In genomic region chr16:25258856-25259179, GRCh38 we compare ENCODE assay signal across 8 cellular contexts. TPM values are rescaled to one million over a fixed set of nuclear protein-coding genes. Genes with fewer than 3 reads are reported as not detected.
DNase-seq lines count a peak whose midpoint lies in the region; ATAC-seq and TF ChIP-seq lines count a peak whose summit lies in the region.

No MANE protein-coding gene starts in this region.

- no peaks in the 10 kb centered on the region for H3K9me3 ChIP-seq in HCT116 (ENCODE audit: control insufficient read depth in 1 of 2, insufficient read depth in 1 of 2, low read depth in 1 of 2, low read length in 2 of 2)

- peak overlapping the region; percentile 100 for H3K4me2 ChIP-seq in HCT116 (ENCODE audit: low read length)

- no peak for DNase-seq in HCT116 (ENCODE audit: low read depth, low spot score)
- DNase-seq in activated CD4-positive, alpha-beta T cell treated with anti-CD3 and anti-CD28 coated beads, Interleukin-2, amount 10 ng/mL, durations not matched to agents 7 days and 5 days, result peak; percentile 20
- no peak for DNase-seq in fibroblast of pulmonary artery (ENCODE audit: low read depth)
- DNase-seq in HEK293T (ENCODE audit: extremely low spot score), result no peak
- DNase-seq in AG08396 (ENCODE audit: low spot score), result no peak
- DNase-seq in SIG-M5 (lab: John Stamatoyannopoulos, UW), result no peak

- H2AFZ ChIP-seq in HCT116 (ENCODE audit: low read depth, low read length, poor library complexity, severe bottlenecking), result no peak overlapping the region

- peaks cover 46% of the 10 kb centered on the region for H3K36me3 Mint-ChIP-seq in activated CD4-positive, alpha-beta T cell treated with anti-CD3 and anti-CD28 coated beads, Interleukin-2, amount 10 ng/mL, durations not matched to agents 7 days and 5 days (ENCODE audit: low read depth)

- peaks cover 56% of the 10 kb centered on the region for H3K79me2 ChIP-seq in HCT116 (ENCODE audit: insufficient read depth, low read length)

- H3K9me3 Mint-ChIP-seq in activated CD4-positive, alpha-beta T cell treated with anti-CD3 and anti-CD28 coated beads, Interleukin-2, amount 10 ng/mL, durations not matched to agents 7 days and 5 days, result no peaks in the 10 kb centered on the region

- RAD21 ChIA-PET in HCT116 (lab: Charles Lee; ENCODE audit: low non-redundant PET in 1 of 2, low total read pairs in 2 of 2, uncharacterized antibody in 2 of 2, unreplicated experiment in 2 of 2), result no interaction called here

- H3K4me1 Mint-ChIP-seq in activated CD4-positive, alpha-beta T cell treated with anti-CD3 and anti-CD28 coated beads, Interleukin-2, amount 10 ng/mL, durations not matched to agents 7 days and 5 days, result peaks cover 59% of the 10 kb centered on the region

- H3K9me2 ChIP-seq in HCT116 (ENCODE audit: insufficient read depth), result no peaks in the 10 kb centered on the region

- H4K20me1 ChIP-seq in HCT116 (ENCODE audit: insufficient read depth), result peaks cover 3% of the 10 kb centered on the region; the same call in 1 of the 2 replicates

- no peak for TF ChIP-seq RAD21 in HCT116 (IDR thresholded peaks at IDR 0.05; ENCODE audit: low read depth)

- POLR2A ChIA-PET in HCT116 (lab: Charles Lee) (no interaction called here), HEK293T (lab: Yijun Ruan, JAX) (interaction anchor here (0.6 to 1.3 kb wide), 3 partner anchors 13 to 916 kb away, joined by 3 to 5 read pairs (median 3); no protein-coding TSS in a partner anchor)
- POLR2A ChIA-PET in activated CD4-positive, alpha-beta T cell treated with anti-CD3 and anti-CD28 coated beads, Interleukin-2, amount 10 ng/mL, durations not matched to agents 7 days and 5 days (lab: Charles Lee), result no interaction called here

- intact Hi-C loops in HCT116 (cut with micrococcal nuclease), result loop anchor here (10.0 kb wide), 1 partner anchor 204 kb away; no protein-coding TSS in a partner anchor

- H3K27me3 Mint-ChIP-seq in activated CD4-positive, alpha-beta T cell treated with anti-CD3 and anti-CD28 coated beads, Interleukin-2, amount 10 ng/mL, durations not matched to agents 7 days and 5 days, result no peaks in the 10 kb centered on the region

- H3K36me3 ChIP-seq in HCT116 (ENCODE audit: control insufficient read depth in 1 of 2, insufficient read depth in 2 of 2, low read length in 2 of 2), result peaks cover 7 to 9% of the 10 kb centered on the region in 2 experiments; a peak in 3 of 4 replicates

- peak overlapping the region; percentile 99 for H3K27ac ChIP-seq in HCT116 (ENCODE audit: low read depth, low read length)
- peak overlapping the region in 4 of 21 experiments; percentile 89 to 99 (median 94) for H3K27ac ChIP-seq in skin epidermis

- no TSS peak for BruUV-seq in HCT116 (replicated peaks; lab: Mats Ljungman, UMichigan)

- H3K4me3 ChIP-seq in HCT116 (replicated peaks in 1 of 2; ENCODE audit: low read depth in 1 of 2, low read length in 2 of 2) (peak overlapping the region; percentile 98), fibroblast of pulmonary artery (replicated peaks; ENCODE audit: low read depth, low read length) (peak overlapping the region; percentile 82), skin epidermis (peak overlapping the region in 6 of 7 experiments; percentile 63 to 87 (median 83))

- CTCF ChIA-PET in HCT116 (lab: Charles Lee) (interaction anchor here (0.7 to 0.8 kb wide), 2 partner anchors 18 to 33 kb away, joined by 4 to 7 read pairs; no protein-coding TSS in a partner anchor), HEK293T (lab: Yijun Ruan, JAX) (interaction anchor here (0.6 kb wide), 1 partner anchor 34 kb away, joined by 3 read pairs; no protein-coding TSS in a partner anchor)
- CTCF ChIA-PET in activated CD4-positive, alpha-beta T cell treated with anti-CD3 and anti-CD28 coated beads, Interleukin-2, amount 10 ng/mL, durations not matched to agents 7 days and 5 days (lab: Charles Lee), result interaction anchor here (1.4 kb wide), 1 partner anchor 25 kb away, joined by 4 read pairs; no protein-coding TSS in a partner anchor

- peaks cover 11 to 25% of the 10 kb centered on the region in 2 experiments; a peak in 3 of 4 replicates for H3K4me1 ChIP-seq in HCT116 (ENCODE audit: control insufficient read depth in 1 of 2, insufficient read depth in 2 of 2, low read length in 2 of 2)

- no peak for TF ChIP-seq POLR2A in HCT116 (IDR thresholded peaks at IDR 0.05; ENCODE audit: borderline replicate concordance, extremely low read depth, insufficient read depth, insufficient read length)

- no peak for ATAC-seq in HCT116
- ATAC-seq in GM21390 (IDR thresholded peaks at IDR 0.05; ENCODE audit: unreplicated experiment), result no peak

- TF ChIP-seq CTCF in HCT116 (IDR thresholded peaks at IDR 0.05 in 2 of 3, conservative IDR thresholded peaks at IDR 0.05 in 1 of 3; ENCODE audit: borderline replicate concordance in 1 of 3, insufficient read depth in 1 of 3, low read depth in 2 of 3, low read length in 2 of 3), result no peak
- no peak for TF ChIP-seq CTCF in fibroblast of pulmonary artery (IDR thresholded peaks at IDR 0.05; ENCODE audit: low read length, missing control alignments)

- peak overlapping the region; percentile 89 for H3K4me3 Mint-ChIP-seq in activated CD4-positive, alpha-beta T cell treated with anti-CD3 and anti-CD28 coated beads, Interleukin-2, amount 10 ng/mL, durations not matched to agents 7 days and 5 days

- H3K27me3 ChIP-seq in HCT116 (ENCODE audit: insufficient read depth, low read length), result no peaks in the 10 kb centered on the region

- H3K9ac ChIP-seq in HCT116 (ENCODE audit: low read length), result peak overlapping the region; percentile 96

- H3K27ac Mint-ChIP-seq in activated CD4-positive, alpha-beta T cell treated with anti-CD3 and anti-CD28 coated beads, Interleukin-2, amount 10 ng/mL, durations not matched to agents 7 days and 5 days, result peak overlapping the region; percentile 93

TF ChIP-seq in HCT116, 20 proteins besides CTCF, POLR2A, EP300 and RAD21:
- TF ChIP-seq EGR1 (IDR thresholded peaks at IDR 0.05; ENCODE audit: low read depth), result no peak
- TF ChIP-seq MAX (IDR thresholded peaks at IDR 0.05), result no peak
- no peak for TF ChIP-seq ZFX (IDR thresholded peaks at IDR 0.05)
- TF ChIP-seq EZH2phosphoT487 (IDR thresholded peaks at IDR 0.05; ENCODE audit: borderline replicate concordance), result no peak
- TF ChIP-seq EZH2 (IDR thresholded peaks at IDR 0.05), result no peak
- no peak for TF ChIP-seq SRF (IDR thresholded peaks at IDR 0.05; ENCODE audit: low read depth)
- TF ChIP-seq SP1 (IDR thresholded peaks at IDR 0.05; ENCODE audit: low read depth), result no peak
- TF ChIP-seq ATF3 (IDR thresholded peaks at IDR 0.05), result no peak
- TF ChIP-seq JUND (IDR thresholded peaks at IDR 0.05), result no peak
- no peak for TF ChIP-seq FOSL1 (IDR thresholded peaks at IDR 0.05; ENCODE audit: low read depth)
- TF ChIP-seq CBX3 (IDR thresholded peaks at IDR 0.05; ENCODE audit: low read depth), result no peak
- TF ChIP-seq ELF1 (IDR thresholded peaks at IDR 0.05; ENCODE audit: borderline replicate concordance, low read depth), result no peak

TF ChIP-seq in HEK293T, 16 proteins besides CTCF, POLR2A, EP300 and RAD21:
- no peak for TF ChIP-seq FOXM1 (IDR thresholded peaks at IDR 0.05; ENCODE audit: borderline replicate concordance)
- TF ChIP-seq BHLHE40 (IDR thresholded peaks at IDR 0.05; ENCODE audit: borderline replicate concordance), result no peak
- no peak for TF ChIP-seq LEF1 (IDR thresholded peaks at IDR 0.05; ENCODE audit: borderline replicate concordance)

RNA-seq across cellular contexts. Expression of gene ZKSCAN2, which starts 1.2 kb away (rescaled TPM):
- total RNA-seq in HCT116 (2021; ENCODE audit: unreplicated experiment), result 12.3 TPM
- 3.7 and 5.5 TPM in 2 replicates for polyA plus RNA-seq in HCT116 (2012)
- 1 to 10 TPM; 4.7 to 5.0 TPM for total RNA-seq in activated CD4-positive, alpha-beta T cell treated with anti-CD3 and anti-CD28 coated beads, Interleukin-2, amount 10 ng/mL, durations not matched to agents 7 days and 5 days

RNA-seq across cellular contexts. Expression of gene AQP8, which starts 42.1 kb away (rescaled TPM):
- total RNA-seq in HCT116 (2021; ENCODE audit: unreplicated experiment), result not detected
- polyA plus RNA-seq in HCT116 (2012), result 0.11 TPM in 1 of 2 replicates, not detected in the other
- not detected for total RNA-seq in activated CD4-positive, alpha-beta T cell treated with anti-CD3 and anti-CD28 coated beads, Interleukin-2, amount 10 ng/mL, durations not matched to agents 7 days and 5 days
